In genomic region chr13:29707876-29708543, GRCh38 we compare ENCODE assay signal across 8 cellular contexts.
DNase-seq lines count a peak whose midpoint lies in the region; ATAC-seq and TF ChIP-seq lines count a peak whose summit lies in the region.

No MANE protein-coding gene starts in this region.

- no peak overlapping the region for H3K4me3 ChIP-seq in left ventricle myocardium inferior

- no peaks in the 10 kb centered on the region for H3K9me3 ChIP-seq in left ventricle myocardium inferior (replicated peaks)

- peak; percentile 72 for ATAC-seq in HG02870 (IDR thresholded peaks at IDR 0.05; ENCODE audit: unreplicated experiment)
- no peak for ATAC-seq in sciatic nerve
- no peak for ATAC-seq in GM18861 (IDR thresholded peaks at IDR 0.05; ENCODE audit: unreplicated experiment)

- no peak overlapping the region for H3K27ac ChIP-seq in left ventricle myocardium inferior (replicated peaks)

- peaks cover 16% of the 10 kb centered on the region for H3K4me1 ChIP-seq in left ventricle myocardium inferior

- H3K36me3 ChIP-seq in left ventricle myocardium inferior: no peaks in the 10 kb centered on the region

- TF ChIP-seq CTCF in left ventricle myocardium inferior (IDR thresholded peaks at IDR 0.05; ENCODE audit: borderline replicate concordance): peak; percentile 64

- H3K27me3 ChIP-seq in left ventricle myocardium inferior (ENCODE audit: low read depth): peaks cover 10% of the 10 kb centered on the region

- DNase-seq in GDM1 (lab: John Stamatoyannopoulos, UW) (peak; percentile 47), RPMI8226 (peak; percentile 53), left ventricle myocardium inferior (no peak), sciatic nerve (ENCODE audit: low spot score) (no peak)
- peak; percentile 77 for DNase-seq in activated effector memory CD4-positive, alpha-beta T cell treated with anti-CD3 and anti-CD28 coated beads, Interleukin-2, amount 50 U/mL, for 16 hours
- peak; percentile 49 to 51 for DNase-seq in stimulated activated CD4-positive, alpha-beta T cell treated with anti-CD3 and anti-CD28 coated beads, Interleukin-2, amount 100 ng/mL, for 24 hours

- intact Hi-C loops in left ventricle myocardium inferior (cut with micrococcal nuclease) (loop anchor here (10.0 kb wide), 1 partner anchor 193 kb away; no protein-coding TSS in a partner anchor), sciatic nerve (cut with DNase I) (no loop called here)

Comparison
In these comparisons a context has a peak if more than half of its experiments do, and no peak if none do; other contexts are left out.
1. DNase-seq: peak in GDM1 (single experiment), RPMI8226 (single experiment), activated effector memory CD4-positive, alpha-beta T cell treated with anti-CD3 and anti-CD28 coated beads, Interleukin-2, amount 50 U/mL, for 16 hours (single experiment) and stimulated activated CD4-positive, alpha-beta T cell treated with anti-CD3 and anti-CD28 coated beads, Interleukin-2, amount 100 ng/mL, for 24 hours (2 of 2); none in left ventricle myocardium inferior (single experiment) and sciatic nerve (single experiment).